ENCODE assay signal across 24 cellular contexts in genomic region chr1:10626011-10626731, GRCh38.
DNase-seq lines count a peak whose midpoint lies in the region; ATAC-seq lines count a peak whose summit lies in the region.
"Had no signal": no experiment of that assay in that cellular context is flagged by ENCODE, and none has a peak within 500 bp of the region (broad histone marks: within the 10 kb centered on the region; RNA-seq: fewer than 3 reads in every experiment).

No MANE protein-coding gene starts in this region.

- WGBS in right cardiac atrium = 92% methylated on average over 13 of the region's 13 CpGs
- 77% methylated on average over 13 of the region's 13 CpGs for WGBS in aorta, 2 donors

- H3K27me3 ChIP-seq in right cardiac atrium (ENCODE audit: control insufficient read depth, insufficient read depth) = no peaks in the 10 kb centered on the region
- H3K27me3 ChIP-seq in aorta (ENCODE audit: control insufficient read depth in 1 of 2, insufficient read depth in 2 of 2, low read length in 1 of 2) = no peaks in the 10 kb centered on the region
- H3K27me3 ChIP-seq: neutrophil had no signal

- H3K4me1 ChIP-seq in right cardiac atrium (ENCODE audit: control insufficient read depth, insufficient read depth, low read length) (no peaks in the 10 kb centered on the region), aorta (ENCODE audit: control insufficient read depth in 1 of 2, insufficient read depth in 2 of 2, low read length in 2 of 2) (no peaks in the 10 kb centered on the region)

- intact Hi-C loops in cardiac septum (cut with DNase I) = no loop called here
- intact Hi-C loops in right cardiac atrium (cut with DNase I) = no loop called here
- intact Hi-C loops in aorta (cut with DNase I) = no loop called here

- H3K9me3 ChIP-seq in right cardiac atrium (ENCODE audit: control insufficient read depth, low read length) = no peaks in the 10 kb centered on the region
- H3K9me3 ChIP-seq in aorta (ENCODE audit: control insufficient read depth, low read length) = no peaks in the 10 kb centered on the region
- H3K9me3 ChIP-seq: neutrophil had no signal

- no peak for ATAC-seq in right cardiac atrium
- no peak for ATAC-seq in aorta (ENCODE audit: low FRiP score)
- no peak for ATAC-seq in GM19455 (IDR thresholded peaks at IDR 0.05; ENCODE audit: unreplicated experiment)
- ATAC-seq: HCT116 had no signal

- H3K36me3 ChIP-seq in aorta (ENCODE audit: control insufficient read depth in 1 of 2, insufficient read depth in 2 of 2, low read length in 1 of 2) = no peaks in the 10 kb centered on the region

- H3K27ac ChIP-seq in right cardiac atrium (ENCODE audit: low read length) (no peak overlapping the region), aorta (ENCODE audit: low read depth in 1 of 2, low read length in 2 of 2) (no peak overlapping the region)
- H3K27ac ChIP-seq: HL-60, neutrophil had no signal

- H3K4me3 ChIP-seq in right cardiac atrium (ENCODE audit: low read length) (no peak overlapping the region), aorta (ENCODE audit: low read length in 2 of 2) (no peak overlapping the region)
- H3K4me3 ChIP-seq: skin epidermis had no signal

- DNase-seq in cardiac septum (ENCODE audit: low spot score) = peak; percentile 50
- no peak for DNase-seq in right cardiac atrium
- DNase-seq in NCI-H524 treated with DMSO at 0.1 percent for 48 hours (lab: John Stamatoyannopoulos, UW) = peak; percentile 67
- DNase-seq in islet precursor cell = peak; percentile 47
- peak; percentile 3 to 64 for DNase-seq in aorta
- no peak for DNase-seq in LoVo (ENCODE audit: low spot score)
- no peak for DNase-seq in activated CD8-positive, alpha-beta memory T cell treated with anti-CD3 and anti-CD28 coated beads, Interleukin-2, amount 50 U/mL, for 48 hours
- DNase-seq: activated CD4-positive, alpha-beta memory T cell treated with anti-CD3 and anti-CD28 coated beads, Interleukin-2, amount 10 ng/mL, durations not matched to agents 7 days and 5 days; activated naive CD4-positive, alpha-beta T cell; activated T-cell treated with anti-CD3 and anti-CD28 coated beads for 4 hours; amygdala; cortex of kidney; EL; Kasumi-1; NCI-H187 treated with DMSO at 0.1 percent for 48 hours; NCI-H226; OCI-M1; SHP77; stimulated activated CD4-positive, alpha-beta T cell treated with anti-CD3 and anti-CD28 coated beads, Interleukin-1b, Interleukin-23, amount 100 ng/mL, for 48 hours had no signal

Comparison
In these comparisons a context has a peak if more than half of its experiments do, and no peak if none do; other contexts are left out.
1. DNase-seq: peak in cardiac septum (single experiment), NCI-H524 treated with DMSO at 0.1 percent for 48 hours (single experiment), islet precursor cell (single experiment) and aorta (2 of 2); none in right cardiac atrium (0 of 3), LoVo (single experiment) and activated CD8-positive, alpha-beta memory T cell treated with anti-CD3 and anti-CD28 coated beads, Interleukin-2, amount 50 U/mL, for 48 hours (single experiment).